ENCODE assay signal across 8 cellular contexts in genomic region chr17:16689731-16690281, GRCh38. TPM values are rescaled to one million over a fixed set of nuclear protein-coding genes. Genes with fewer than 3 reads are reported as not detected.
DNase-seq lines count a peak whose midpoint lies in the region; ATAC-seq, FAIRE-seq and TF ChIP-seq lines count a peak whose summit lies in the region.
"Not testable (repeated sequence)": the region's sequence is repeated elsewhere in the genome, so short reads cannot be mapped to it uniquely, and the experiment has no call there.

Gene CCDC144A (plus strand): TSS chr17:16690241. CDS start chr17:16690401, 160 bp downstream.

- H3K9me3 ChIP-seq in pancreas = not testable (repeated sequence)

- not testable (repeated sequence) for H3K27ac Mint-ChIP-seq in GM23338; MCF 10A (ENCODE audit: low read depth, unreplicated experiment)

- H2AFZ ChIP-seq in GM23338 = not testable (repeated sequence)

- H3K36me3 ChIP-seq in GM23338 (ENCODE audit: insufficient read depth); pancreas: not testable (repeated sequence)

- H3K4me3 Mint-ChIP-seq in GM23338; MCF 10A (ENCODE audit: unreplicated experiment): not testable (repeated sequence)

- peaks cover 12% of the 10 kb centered on the region for H3K27me3 Mint-ChIP-seq in GM23338 (ENCODE audit: insufficient read depth, low read depth, poor library complexity)
- H3K27me3 Mint-ChIP-seq in MCF 10A (ENCODE audit: insufficient read depth, unreplicated experiment) = not testable (repeated sequence)

- 59 to 63% methylated on average over 17 to 33 of the region's 33 CpGs for WGBS in pancreas, 2 donors

- peaks cover 24% of the 10 kb centered on the region for H3K4me1 Mint-ChIP-seq in GM23338
- not testable (repeated sequence) for H3K4me1 Mint-ChIP-seq in MCF 10A (ENCODE audit: insufficient read depth, unreplicated experiment)

- FAIRE-seq in pancreas (lab: Jason Lieb, UNC) = not testable (repeated sequence)

- H3K9me3 Mint-ChIP-seq in GM23338 = peaks cover 26% of the 10 kb centered on the region
- H3K9me3 Mint-ChIP-seq in MCF 10A (ENCODE audit: unreplicated experiment) = not testable (repeated sequence)

- H3F3A ChIP-seq in GM23338 (replicated peaks; ENCODE audit: low read depth) = not testable (repeated sequence)

- peaks cover 19% of the 10 kb centered on the region for H3K36me3 Mint-ChIP-seq in GM23338 (ENCODE audit: low read depth)
- not testable (repeated sequence) for H3K36me3 Mint-ChIP-seq in MCF 10A (ENCODE audit: insufficient read depth, unreplicated experiment)

- H3K27ac ChIP-seq in GM23338 (ENCODE audit: low read depth); pancreas: not testable (repeated sequence)

- H3K27me3 ChIP-seq in GM23338 (ENCODE audit: insufficient read depth); pancreas: not testable (repeated sequence)

- intact Hi-C loops in MCF 10A (cut with micrococcal nuclease); left ventricle myocardium superior (cut with micrococcal nuclease); pancreas (cut with DNase I): not testable (repeated sequence)

- not testable (repeated sequence) for H3K79me2 ChIP-seq in GM23338 (replicated peaks; ENCODE audit: insufficient read depth)

- H4K20me1 ChIP-seq in GM23338 (replicated peaks; ENCODE audit: insufficient read depth) = not testable (repeated sequence)

- TF ChIP-seq CTCF in GM23338 (conservative IDR thresholded peaks at IDR 0.05; ENCODE audit: low read depth in 2 of 2) (peak; percentile 57 to 80), MCF 10A (IDR thresholded peaks at IDR 0.05; ENCODE audit: unreplicated experiment) (peak; percentile 39), pancreas (IDR thresholded peaks at IDR 0.05) (peak in 3 of 4 donors; percentile 20 to 48 (median 37))

- CTCF ChIA-PET in MCF 10A (lab: Yijun Ruan, JAX) = not testable (repeated sequence)

- not testable (repeated sequence) for H3K4me2 ChIP-seq in GM23338

- DNase-seq in AG20443 (ENCODE audit: low spot score) (peak; percentile 47), GM23338 (ENCODE audit: low spot score) (peak; percentile 63), SHP77 treated with DMSO at 0.1 percent for 48 hours (lab: John Stamatoyannopoulos, UW) (peak; percentile 30), left ventricle myocardium superior (peak; percentile 54), pancreas (peak in 3 of 6 donors; percentile 32 to 77 (median 58))
- DNase-seq in activated CD8-positive, alpha-beta memory T cell treated with anti-CD3 and anti-CD28 coated beads, Interleukin-2, amount 50 U/mL, for 48 hours = peak; percentile 85
- DNase-seq in MCF 10A (ENCODE audit: unreplicated experiment) = not testable (repeated sequence)
- peak; percentile 45 to 60 for DNase-seq in stimulated activated CD8-positive, alpha-beta memory T cell treated with anti-CD3 and anti-CD28 coated beads, Interleukin-15, amount 100 ng/mL, for 48 hours (ENCODE audit: low read depth in 2 of 2)

- BruUV-seq in MCF 10A (replicated peaks; lab: Mats Ljungman, UMichigan) = not testable (repeated sequence)

- ATAC-seq in GM23338 = peak; percentile 65
- ATAC-seq in left ventricle myocardium superior = peak; percentile 57
- peak in 2 of 4 donors; percentile 46 to 93 for ATAC-seq in pancreas

- not testable (repeated sequence) for H3K4me3 ChIP-seq in GM23338, pancreas

- POLR2A ChIA-PET in MCF 10A (lab: Yijun Ruan, JAX) = not testable (repeated sequence)

- not testable (repeated sequence) for H3K9me2 ChIP-seq in GM23338 (ENCODE audit: insufficient read depth)

- H3K4me1 ChIP-seq in GM23338 (ENCODE audit: insufficient read depth) = peaks cover 16% of the 10 kb centered on the region
- not testable (repeated sequence) for H3K4me1 ChIP-seq in pancreas

TF ChIP-seq in GM23338, 12 proteins besides CTCF, POLR2A, EP300 and RAD21:
- peak; percentile 77 for TF ChIP-seq CREB1 (CRISPR knock-in tag; IDR thresholded peaks at IDR 0.05; ENCODE audit: low read depth)

RNA-seq across cellular contexts. Expression of gene CCDC144A, which starts in this region (rescaled TPM):
- 3.2 and 4.2 TPM in 2 replicates for total RNA-seq in GM23338 (2014; rRNA removed; shearing (Covaris generic))
- 5.5 and 13.9 TPM in 2 replicates for polyA plus RNA-seq in GM23338 (2016; fragmentation: Nextera tagmentation; extraction: Ambion mirVana)
- 7.2 and 10.0 TPM in 2 replicates for total RNA-seq in MCF 10A (2022)
- 1.9 TPM for total RNA-seq in left ventricle myocardium superior
- 10 to 100 TPM in 1 of 6 donors, 1 to 10 TPM in 3, under 1 TPM in 2; 0.28 to 10.3 (median 2.8) TPM for total RNA-seq in pancreas
- 1 to 10 TPM in 1 of 2 donors, under 1 TPM in 1; 0.70 to 2.5 TPM for polyA plus RNA-seq in pancreas
